10 cellular contexts compared by ENCODE assay signal in the genomic region with DNA sequence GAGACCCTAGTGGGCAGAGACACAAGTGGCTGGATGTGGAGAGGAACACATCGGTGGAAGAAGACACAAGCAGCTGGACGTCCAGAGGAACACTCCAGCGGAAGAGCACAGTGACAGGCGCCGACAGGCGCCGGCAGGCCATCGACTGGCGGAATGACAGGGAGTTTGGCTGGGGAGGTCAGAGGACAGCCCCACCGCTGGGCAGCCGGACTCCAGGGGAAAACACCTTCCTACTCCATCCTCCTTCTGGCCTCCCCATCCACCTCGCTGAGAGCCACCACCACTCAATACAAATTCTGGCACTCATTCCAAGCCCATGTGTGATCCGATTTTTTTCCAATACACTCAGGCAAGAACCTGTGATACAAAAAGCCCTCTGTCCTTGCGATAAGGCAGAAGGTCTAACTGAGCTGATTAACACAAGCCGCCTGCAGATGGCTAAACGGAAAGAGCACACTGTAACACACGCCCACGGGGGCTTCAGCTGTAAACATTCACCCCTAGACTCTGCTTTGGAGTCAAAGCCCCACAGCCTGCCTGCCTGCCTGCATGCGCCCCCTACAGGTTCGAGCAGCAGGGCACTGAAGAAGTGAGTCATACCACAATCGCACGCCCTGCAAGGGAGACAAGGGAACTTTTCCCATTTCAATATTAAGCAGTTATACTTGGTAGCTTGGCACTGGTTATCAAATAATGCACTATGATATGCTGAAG. TPM values are rescaled to one million over a fixed set of nuclear protein-coding genes. Genes with fewer than 3 reads are reported as not detected.
DNase-seq lines count a peak whose midpoint lies in the region; ATAC-seq, FAIRE-seq and TF ChIP-seq lines count a peak whose summit lies in the region.
"Had no signal": no experiment of that assay in that cellular context is flagged by ENCODE, and none has a peak within 500 bp of the region (broad histone marks: within the 10 kb centered on the region; RNA-seq: fewer than 3 reads in every experiment).

No MANE protein-coding gene starts in this region.

- TF ChIP-seq RAD21 in A549 (conservative IDR thresholded peaks at IDR 0.05 in 1 of 2, IDR thresholded peaks at IDR 0.05 in 1 of 2) = peak in 1 of 2 experiments; percentile 18; a peak in 1 of 5 replicates

- TF ChIP-seq EP300 in A549 (IDR thresholded peaks at IDR 0.05) = no peak

- no peak overlapping the region for H3K4me3 ChIP-seq in A549
- H3K4me3 ChIP-seq in iPS DF 6.9 (ENCODE audit: low read length) = no peak overlapping the region

- H3K27me3 ChIP-seq in iPS DF 6.9 (ENCODE audit: control insufficient read depth, insufficient read depth, low read length) = no peaks in the 10 kb centered on the region

- H3K4me1 ChIP-seq in A549 (peaks cover 9% of the 10 kb centered on the region), iPS DF 6.9 (ENCODE audit: control insufficient read depth, insufficient read depth, low read length) (no peaks in the 10 kb centered on the region)

- CTCF ChIA-PET in A549 (lab: Yijun Ruan, JAX) = interaction anchor here (1.2 to 1.5 kb wide), 2 partner anchors 11 to 12 kb away, joined by 3 to 6 read pairs; no protein-coding TSS in a partner anchor

- H3K4me2 ChIP-seq in A549 = no peak overlapping the region

- no peak for FAIRE-seq in A549 (lab: Jason Lieb, UNC)

- ATAC-seq in A549 (peak; percentile 77 to 85), GM18502 (IDR thresholded peaks at IDR 0.05; ENCODE audit: poor library complexity, unreplicated experiment) (no peak), HG03280 (IDR thresholded peaks at IDR 0.05; ENCODE audit: unreplicated experiment) (no peak), GM18511 (IDR thresholded peaks at IDR 0.05; ENCODE audit: unreplicated experiment) (no peak), GM19395 (IDR thresholded peaks at IDR 0.05; ENCODE audit: unreplicated experiment) (no peak)
- ATAC-seq: activated T-cell treated with anti-CD3 and anti-CD28 coated beads, Interleukin-2, amount 50 U/mL, for 72 hours; left colon had no signal

- H3K27ac ChIP-seq in A549 = no peak overlapping the region
- H3K27ac ChIP-seq in iPS DF 6.9 (ENCODE audit: low read length) = no peak overlapping the region

- in situ Hi-C loops in GM13976 (cut with MboI; ENCODE audit: low sequenced_read_pairs, unreplicated experiment) = no loop called here

- DNase-seq in A549 (ENCODE audit: low read depth in 1 of 2, low spot score in 1 of 2) (peak in 1 of 2 experiments; percentile 47), GM13976 (ENCODE audit: low spot score) (no peak), RKO (ENCODE audit: low spot score) (peak; percentile 37), iPS DF 6.9 (ENCODE audit: low read depth, low spot score) (peak; percentile 45)
- DNase-seq: activated T-cell treated with anti-CD3 and anti-CD28 coated beads, Interleukin-2, amount 50 U/mL, for 72 hours had no signal

- WGBS in A549 (ENCODE audit: missing lambda C conversion rate) = 70% methylated on average over 22 of the region's 22 CpGs
- WGBS in iPS DF 6.9 (ENCODE audit: insufficient coverage, insufficient read length) = no CpG with 5 or more reads among the region's 22 CpGs

- H3K9me3 ChIP-seq in A549 = no peaks in the 10 kb centered on the region
- no peaks in the 10 kb centered on the region for H3K9me3 ChIP-seq in iPS DF 6.9 (ENCODE audit: control insufficient read depth, insufficient read depth, low read length)

- TF ChIP-seq POLR2A in A549 (IDR thresholded peaks at IDR 0.05; ENCODE audit: low read length) = no peak

- H3K36me3 ChIP-seq in iPS DF 6.9 (ENCODE audit: control insufficient read depth, insufficient read depth, low read length) = no peaks in the 10 kb centered on the region

- POLR2A ChIA-PET in A549 (lab: Yijun Ruan, JAX) = no interaction called here

- TF ChIP-seq CTCF in A549 (IDR thresholded peaks at IDR 0.05) = peak; percentile 30; the same call in 2 of the 3 replicates
- TF ChIP-seq CTCF in GM13976 (IDR thresholded peaks at IDR 0.05; ENCODE audit: borderline replicate concordance, control extremely low read depth, extremely low read depth, insufficient read depth, missing control alignments) = peak; percentile 43

TF ChIP-seq in A549, 52 proteins besides CTCF, POLR2A, EP300 and RAD21:
- TF ChIP-seq, protein P1, sequence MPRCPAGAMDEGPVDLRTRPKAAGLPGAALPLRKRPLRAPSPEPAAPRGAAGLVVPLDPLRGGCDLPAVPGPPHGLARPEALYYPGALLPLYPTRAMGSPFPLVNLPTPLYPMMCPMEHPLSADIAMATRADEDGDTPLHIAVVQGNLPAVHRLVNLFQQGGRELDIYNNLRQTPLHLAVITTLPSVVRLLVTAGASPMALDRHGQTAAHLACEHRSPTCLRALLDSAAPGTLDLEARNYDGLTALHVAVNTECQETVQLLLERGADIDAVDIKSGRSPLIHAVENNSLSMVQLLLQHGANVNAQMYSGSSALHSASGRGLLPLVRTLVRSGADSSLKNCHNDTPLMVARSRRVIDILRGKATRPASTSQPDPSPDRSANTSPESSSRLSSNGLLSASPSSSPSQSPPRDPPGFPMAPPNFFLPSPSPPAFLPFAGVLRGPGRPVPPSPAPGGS (IDR thresholded peaks at IDR 0.05) = no peak
- TF ChIP-seq HDAC2 (IDR thresholded peaks at IDR 0.05) (no peak), FOSL2 (IDR thresholded peaks at IDR 0.05) (no peak), FOSL2 (CRISPR knock-in tag; IDR thresholded peaks at IDR 0.05) (peak; percentile 82), MAFK (IDR thresholded peaks at IDR 0.05; ENCODE audit: partially characterized antibody) (no peak), NR3C1 (IDR thresholded peaks at IDR 0.05) (no peak), HOXA7 (CRISPR knock-in tag; IDR thresholded peaks at IDR 0.05) (no peak)
TF ChIP-seq in A549: peak in this region for 1.

RNA-seq across cellular contexts. Expression of a gene that starts 50.2 kb away (rescaled TPM):
- polyA plus RNA-seq in A549 (2011; rRNA removed) = 0.01 and 0.03 TPM in 2 replicates
- under 0.01 TPM in 1 of 2 replicates, not detected in the other for polyA plus RNA-seq in A549 (2012; cell fraction: cytosol; rRNA removed)
- under 0.01 TPM in 1 of 2 replicates, not detected in the other for polyA plus RNA-seq in A549 (2012; cell fraction: nucleus; rRNA removed)
- polyA plus RNA-seq in A549 (2017; fragmentation: RNase III; extraction: RNeasy Plus Mini Kit Qiagen cat#74134 plus additional on column Dnase treatment) = not detected in 3 replicates
- polyA minus RNA-seq in A549 (2011; rRNA and poly(A)+ RNA removed) = 0.05 and 0.21 TPM in 2 replicates

Comparison
In these comparisons a context has a peak if more than half of its experiments do, and no peak if none do; other contexts are left out.
1. ATAC-seq: peak in A549 (2 of 2); none in GM18502 (single experiment), HG03280 (single experiment), GM18511 (single experiment) and GM19395 (single experiment).